In the genomic region with DNA sequence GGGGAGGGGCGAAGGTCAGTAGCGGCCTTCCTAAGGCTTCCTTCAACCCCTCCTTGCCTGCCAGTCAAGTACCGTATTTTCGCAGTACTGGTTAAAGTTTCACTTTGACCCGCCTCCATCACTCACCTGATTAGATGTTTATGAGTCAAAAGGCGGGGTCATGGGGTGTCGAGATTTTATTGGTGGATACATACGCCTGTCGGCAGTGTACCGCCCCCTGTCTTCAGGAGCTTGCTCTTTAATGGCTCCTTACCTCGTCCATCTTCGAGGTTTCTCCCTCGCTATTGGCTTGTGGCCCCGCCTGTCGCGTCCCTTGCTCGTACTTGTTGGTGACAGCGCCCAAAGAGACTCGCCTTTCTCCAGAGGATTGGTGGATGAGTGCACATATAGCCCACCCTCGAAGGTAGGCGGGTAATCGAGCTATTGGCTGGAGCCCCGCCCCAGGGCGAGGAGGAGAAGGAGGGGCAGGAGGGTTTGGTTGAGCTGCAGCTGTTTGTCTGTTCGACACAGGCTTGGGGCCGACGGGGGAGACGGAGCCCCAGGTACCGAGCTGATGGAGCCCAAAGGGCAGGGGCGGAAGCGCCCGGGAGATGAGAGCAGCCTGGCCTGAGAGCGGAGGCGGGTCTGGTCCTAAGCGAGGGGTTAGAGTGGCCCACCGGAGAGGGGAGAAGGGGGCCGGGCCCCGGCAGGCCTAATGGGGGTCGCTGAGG, we compare ENCODE assay signal across 1 cellular context.
TF ChIP-seq lines count a peak whose summit lies in the region.

A gene with protein sequence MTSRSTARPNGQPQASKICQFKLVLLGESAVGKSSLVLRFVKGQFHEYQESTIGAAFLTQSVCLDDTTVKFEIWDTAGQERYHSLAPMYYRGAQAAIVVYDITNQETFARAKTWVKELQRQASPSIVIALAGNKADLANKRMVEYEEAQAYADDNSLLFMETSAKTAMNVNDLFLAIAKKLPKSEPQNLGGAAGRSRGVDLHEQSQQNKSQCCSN (plus strand): TSS at position 481 of the 710 bp plus-strand sequence. CDS start 12,883 bp downstream, outside the sequence.

TF ChIP-seq in HEK293, 187 proteins besides CTCF, POLR2A, EP300 and RAD21 (continued from another document and continues in another):
- TF ChIP-seq ZNF571 (tag by site-specific recombination; IDR thresholded peaks at IDR 0.05) (no peak), ZSCAN30 (tag by site-specific recombination; IDR thresholded peaks at IDR 0.05) (no peak), ZNF623 (tag by site-specific recombination; IDR thresholded peaks at IDR 0.05) (no peak), ZNF433 (tag by site-specific recombination; IDR thresholded peaks at IDR 0.05; ENCODE audit: low read depth) (no peak), ZNF138 (tag by site-specific recombination; IDR thresholded peaks at IDR 0.05; ENCODE audit: borderline replicate concordance) (no peak), ZNF302 (tag by site-specific recombination; IDR thresholded peaks at IDR 0.05; ENCODE audit: low read depth) (no peak), PRDM1 (tag by site-specific recombination; IDR thresholded peaks at IDR 0.05) (no peak), ZNF521 (tag by site-specific recombination; IDR thresholded peaks at IDR 0.05) (no peak), ZNF785 (tag by site-specific recombination; IDR thresholded peaks at IDR 0.05) (no peak), ZNF202 (tag by site-specific recombination; IDR thresholded peaks at IDR 0.05; ENCODE audit: borderline replicate concordance) (no peak), GLI4 (tag by site-specific recombination; IDR thresholded peaks at IDR 0.05) (no peak; the same call in 1 of the 2 replicates), ZNF624 (tag by site-specific recombination; IDR thresholded peaks at IDR 0.05) (no peak), ZBTB20 (tag by site-specific recombination; IDR thresholded peaks at IDR 0.05) (no peak; the same call in 1 of the 2 replicates), MZF1 (tag by site-specific recombination; IDR thresholded peaks at IDR 0.05; ENCODE audit: borderline replicate concordance) (no peak), ZNF544 (tag by site-specific recombination; IDR thresholded peaks at IDR 0.05) (no peak), ZNF510 (tag by site-specific recombination; IDR thresholded peaks at IDR 0.05; ENCODE audit: insufficient replicate concordance) (no peak), ZNF311 (tag by site-specific recombination; IDR thresholded peaks at IDR 0.05; ENCODE audit: borderline replicate concordance) (no peak), TRIM28 (IDR thresholded peaks at IDR 0.05; ENCODE audit: borderline replicate concordance, low read length) (no peak), KLF8 (tag by site-specific recombination; IDR thresholded peaks at IDR 0.05) (peak; percentile 98), ZNF366 (tag by site-specific recombination; conservative IDR thresholded peaks at IDR 0.05) (no peak), ZNF133 (tag by site-specific recombination; IDR thresholded peaks at IDR 0.05) (no peak), ZNF48 (tag by site-specific recombination; IDR thresholded peaks at IDR 0.05) (no peak), ZNF248 (tag by site-specific recombination; IDR thresholded peaks at IDR 0.05) (no peak), ZNF777 (tag by site-specific recombination; IDR thresholded peaks at IDR 0.05; ENCODE audit: borderline replicate concordance) (no peak), ZNF626 (tag by site-specific recombination; IDR thresholded peaks at IDR 0.05) (no peak), ZSCAN23 (tag by site-specific recombination; IDR thresholded peaks at IDR 0.05) (no peak), ZNF394 (tag by site-specific recombination; IDR thresholded peaks at IDR 0.05; ENCODE audit: borderline replicate concordance) (no peak)
- TF ChIP-seq, protein P1, sequence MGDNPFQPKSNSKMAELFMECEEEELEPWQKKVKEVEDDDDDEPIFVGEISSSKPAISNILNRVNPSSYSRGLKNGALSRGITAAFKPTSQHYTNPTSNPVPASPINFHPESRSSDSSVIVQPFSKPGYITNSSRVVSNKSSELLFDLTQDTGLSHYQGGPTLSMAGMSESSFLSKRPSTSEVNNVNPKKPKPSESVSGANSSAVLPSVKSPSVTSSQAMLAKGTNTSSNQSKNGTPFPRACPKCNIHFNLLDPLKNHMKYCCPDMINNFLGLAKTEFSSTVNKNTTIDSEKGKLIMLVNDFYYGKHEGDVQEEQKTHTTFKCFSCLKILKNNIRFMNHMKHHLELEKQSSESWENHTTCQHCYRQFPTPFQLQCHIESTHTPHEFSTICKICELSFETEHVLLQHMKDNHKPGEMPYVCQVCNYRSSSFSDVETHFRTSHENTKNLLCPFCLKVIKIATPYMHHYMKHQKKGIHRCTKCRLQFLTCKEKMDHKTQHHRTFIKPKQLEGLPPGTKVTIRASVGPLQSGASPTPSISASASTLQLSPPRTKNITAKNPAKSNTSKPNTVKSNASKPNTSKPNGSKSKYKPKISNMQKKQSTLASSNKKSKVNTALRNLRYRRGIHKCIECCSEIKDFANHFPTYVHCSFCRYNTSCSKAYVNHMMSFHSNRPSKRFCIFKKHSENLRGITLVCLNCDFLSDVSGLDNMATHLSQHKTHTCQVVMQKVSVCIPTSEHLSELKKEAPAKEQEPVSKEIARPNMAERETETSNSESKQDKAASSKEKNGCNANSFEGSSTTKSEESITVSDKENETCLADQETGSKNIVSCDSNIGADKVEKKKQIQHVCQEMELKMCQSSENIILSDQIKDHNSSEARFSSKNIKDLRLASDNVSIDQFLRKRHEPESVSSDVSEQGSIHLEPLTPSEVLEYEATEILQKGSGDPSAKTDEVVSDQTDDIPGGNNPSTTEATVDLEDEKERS (tag by site-specific recombination; IDR thresholded peaks at IDR 0.05): no peak
- TF ChIP-seq, protein P2, sequence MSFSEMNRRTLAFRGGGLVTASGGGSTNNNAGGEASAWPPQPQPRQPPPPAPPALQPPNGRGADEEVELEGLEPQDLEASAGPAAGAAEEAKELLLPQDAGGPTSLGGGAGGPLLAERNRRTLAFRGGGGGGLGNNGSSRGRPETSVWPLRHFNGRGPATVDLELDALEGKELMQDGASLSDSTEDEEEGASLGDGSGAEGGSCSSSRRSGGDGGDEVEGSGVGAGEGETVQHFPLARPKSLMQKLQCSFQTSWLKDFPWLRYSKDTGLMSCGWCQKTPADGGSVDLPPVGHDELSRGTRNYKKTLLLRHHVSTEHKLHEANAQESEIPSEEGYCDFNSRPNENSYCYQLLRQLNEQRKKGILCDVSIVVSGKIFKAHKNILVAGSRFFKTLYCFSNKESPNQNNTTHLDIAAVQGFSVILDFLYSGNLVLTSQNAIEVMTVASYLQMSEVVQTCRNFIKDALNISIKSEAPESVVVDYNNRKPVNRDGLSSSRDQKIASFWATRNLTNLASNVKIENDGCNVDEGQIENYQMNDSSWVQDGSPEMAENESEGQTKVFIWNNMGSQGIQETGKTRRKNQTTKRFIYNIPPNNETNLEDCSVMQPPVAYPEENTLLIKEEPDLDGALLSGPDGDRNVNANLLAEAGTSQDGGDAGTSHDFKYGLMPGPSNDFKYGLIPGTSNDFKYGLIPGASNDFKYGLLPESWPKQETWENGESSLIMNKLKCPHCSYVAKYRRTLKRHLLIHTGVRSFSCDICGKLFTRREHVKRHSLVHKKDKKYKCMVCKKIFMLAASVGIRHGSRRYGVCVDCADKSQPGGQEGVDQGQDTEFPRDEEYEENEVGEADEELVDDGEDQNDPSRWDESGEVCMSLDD (tag by site-specific recombination; IDR thresholded peaks at IDR 0.05): peak; percentile 96
- TF ChIP-seq, protein P3, sequence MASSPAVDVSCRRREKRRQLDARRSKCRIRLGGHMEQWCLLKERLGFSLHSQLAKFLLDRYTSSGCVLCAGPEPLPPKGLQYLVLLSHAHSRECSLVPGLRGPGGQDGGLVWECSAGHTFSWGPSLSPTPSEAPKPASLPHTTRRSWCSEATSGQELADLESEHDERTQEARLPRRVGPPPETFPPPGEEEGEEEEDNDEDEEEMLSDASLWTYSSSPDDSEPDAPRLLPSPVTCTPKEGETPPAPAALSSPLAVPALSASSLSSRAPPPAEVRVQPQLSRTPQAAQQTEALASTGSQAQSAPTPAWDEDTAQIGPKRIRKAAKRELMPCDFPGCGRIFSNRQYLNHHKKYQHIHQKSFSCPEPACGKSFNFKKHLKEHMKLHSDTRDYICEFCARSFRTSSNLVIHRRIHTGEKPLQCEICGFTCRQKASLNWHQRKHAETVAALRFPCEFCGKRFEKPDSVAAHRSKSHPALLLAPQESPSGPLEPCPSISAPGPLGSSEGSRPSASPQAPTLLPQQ (tag by site-specific recombination; IDR thresholded peaks at IDR 0.05): peak; percentile 79
- TF ChIP-seq, protein P4, sequence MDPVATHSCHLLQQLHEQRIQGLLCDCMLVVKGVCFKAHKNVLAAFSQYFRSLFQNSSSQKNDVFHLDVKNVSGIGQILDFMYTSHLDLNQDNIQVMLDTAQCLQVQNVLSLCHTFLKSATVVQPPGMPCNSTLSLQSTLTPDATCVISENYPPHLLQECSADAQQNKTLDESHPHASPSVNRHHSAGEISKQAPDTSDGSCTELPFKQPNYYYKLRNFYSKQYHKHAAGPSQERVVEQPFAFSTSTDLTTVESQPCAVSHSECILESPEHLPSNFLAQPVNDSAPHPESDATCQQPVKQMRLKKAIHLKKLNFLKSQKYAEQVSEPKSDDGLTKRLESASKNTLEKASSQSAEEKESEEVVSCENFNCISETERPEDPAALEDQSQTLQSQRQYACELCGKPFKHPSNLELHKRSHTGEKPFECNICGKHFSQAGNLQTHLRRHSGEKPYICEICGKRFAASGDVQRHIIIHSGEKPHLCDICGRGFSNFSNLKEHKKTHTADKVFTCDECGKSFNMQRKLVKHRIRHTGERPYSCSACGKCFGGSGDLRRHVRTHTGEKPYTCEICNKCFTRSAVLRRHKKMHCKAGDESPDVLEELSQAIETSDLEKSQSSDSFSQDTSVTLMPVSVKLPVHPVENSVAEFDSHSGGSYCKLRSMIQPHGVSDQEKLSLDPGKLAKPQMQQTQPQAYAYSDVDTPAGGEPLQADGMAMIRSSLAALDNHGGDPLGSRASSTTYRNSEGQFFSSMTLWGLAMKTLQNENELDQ (tag by site-specific recombination; IDR thresholded peaks at IDR 0.05; ENCODE audit: low read depth): no peak
- TF ChIP-seq, protein P5, sequence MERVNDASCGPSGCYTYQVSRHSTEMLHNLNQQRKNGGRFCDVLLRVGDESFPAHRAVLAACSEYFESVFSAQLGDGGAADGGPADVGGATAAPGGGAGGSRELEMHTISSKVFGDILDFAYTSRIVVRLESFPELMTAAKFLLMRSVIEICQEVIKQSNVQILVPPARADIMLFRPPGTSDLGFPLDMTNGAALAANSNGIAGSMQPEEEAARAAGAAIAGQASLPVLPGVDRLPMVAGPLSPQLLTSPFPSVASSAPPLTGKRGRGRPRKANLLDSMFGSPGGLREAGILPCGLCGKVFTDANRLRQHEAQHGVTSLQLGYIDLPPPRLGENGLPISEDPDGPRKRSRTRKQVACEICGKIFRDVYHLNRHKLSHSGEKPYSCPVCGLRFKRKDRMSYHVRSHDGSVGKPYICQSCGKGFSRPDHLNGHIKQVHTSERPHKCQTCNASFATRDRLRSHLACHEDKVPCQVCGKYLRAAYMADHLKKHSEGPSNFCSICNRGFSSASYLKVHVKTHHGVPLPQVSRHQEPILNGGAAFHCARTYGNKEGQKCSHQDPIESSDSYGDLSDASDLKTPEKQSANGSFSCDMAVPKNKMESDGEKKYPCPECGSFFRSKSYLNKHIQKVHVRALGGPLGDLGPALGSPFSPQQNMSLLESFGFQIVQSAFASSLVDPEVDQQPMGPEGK (tag by site-specific recombination; IDR thresholded peaks at IDR 0.05): peak; percentile 91
- TF ChIP-seq, protein P6, sequence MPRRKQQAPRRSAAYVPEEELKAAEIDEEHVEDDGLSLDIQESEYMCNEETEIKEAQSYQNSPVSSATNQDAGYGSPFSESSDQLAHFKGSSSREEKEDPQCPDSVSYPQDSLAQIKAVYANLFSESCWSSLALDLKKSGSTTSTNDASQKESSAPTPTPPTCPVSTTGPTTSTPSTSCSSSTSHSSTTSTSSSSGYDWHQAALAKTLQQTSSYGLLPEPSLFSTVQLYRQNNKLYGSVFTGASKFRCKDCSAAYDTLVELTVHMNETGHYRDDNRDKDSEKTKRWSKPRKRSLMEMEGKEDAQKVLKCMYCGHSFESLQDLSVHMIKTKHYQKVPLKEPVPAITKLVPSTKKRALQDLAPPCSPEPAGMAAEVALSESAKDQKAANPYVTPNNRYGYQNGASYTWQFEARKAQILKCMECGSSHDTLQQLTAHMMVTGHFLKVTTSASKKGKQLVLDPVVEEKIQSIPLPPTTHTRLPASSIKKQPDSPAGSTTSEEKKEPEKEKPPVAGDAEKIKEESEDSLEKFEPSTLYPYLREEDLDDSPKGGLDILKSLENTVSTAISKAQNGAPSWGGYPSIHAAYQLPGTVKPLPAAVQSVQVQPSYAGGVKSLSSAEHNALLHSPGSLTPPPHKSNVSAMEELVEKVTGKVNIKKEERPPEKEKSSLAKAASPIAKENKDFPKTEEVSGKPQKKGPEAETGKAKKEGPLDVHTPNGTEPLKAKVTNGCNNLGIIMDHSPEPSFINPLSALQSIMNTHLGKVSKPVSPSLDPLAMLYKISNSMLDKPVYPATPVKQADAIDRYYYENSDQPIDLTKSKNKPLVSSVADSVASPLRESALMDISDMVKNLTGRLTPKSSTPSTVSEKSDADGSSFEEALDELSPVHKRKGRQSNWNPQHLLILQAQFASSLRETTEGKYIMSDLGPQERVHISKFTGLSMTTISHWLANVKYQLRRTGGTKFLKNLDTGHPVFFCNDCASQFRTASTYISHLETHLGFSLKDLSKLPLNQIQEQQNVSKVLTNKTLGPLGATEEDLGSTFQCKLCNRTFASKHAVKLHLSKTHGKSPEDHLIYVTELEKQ (tag by site-specific recombination; IDR thresholded peaks at IDR 0.05; ENCODE audit: borderline replicate concordance): no peak; the same call in 1 of the 2 replicates
- TF ChIP-seq, protein P7, sequence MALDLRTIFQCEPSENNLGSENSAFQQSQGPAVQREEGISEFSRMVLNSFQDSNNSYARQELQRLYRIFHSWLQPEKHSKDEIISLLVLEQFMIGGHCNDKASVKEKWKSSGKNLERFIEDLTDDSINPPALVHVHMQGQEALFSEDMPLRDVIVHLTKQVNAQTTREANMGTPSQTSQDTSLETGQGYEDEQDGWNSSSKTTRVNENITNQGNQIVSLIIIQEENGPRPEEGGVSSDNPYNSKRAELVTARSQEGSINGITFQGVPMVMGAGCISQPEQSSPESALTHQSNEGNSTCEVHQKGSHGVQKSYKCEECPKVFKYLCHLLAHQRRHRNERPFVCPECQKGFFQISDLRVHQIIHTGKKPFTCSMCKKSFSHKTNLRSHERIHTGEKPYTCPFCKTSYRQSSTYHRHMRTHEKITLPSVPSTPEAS (tag by site-specific recombination; IDR thresholded peaks at IDR 0.05): no peak
- TF ChIP-seq, protein P8, sequence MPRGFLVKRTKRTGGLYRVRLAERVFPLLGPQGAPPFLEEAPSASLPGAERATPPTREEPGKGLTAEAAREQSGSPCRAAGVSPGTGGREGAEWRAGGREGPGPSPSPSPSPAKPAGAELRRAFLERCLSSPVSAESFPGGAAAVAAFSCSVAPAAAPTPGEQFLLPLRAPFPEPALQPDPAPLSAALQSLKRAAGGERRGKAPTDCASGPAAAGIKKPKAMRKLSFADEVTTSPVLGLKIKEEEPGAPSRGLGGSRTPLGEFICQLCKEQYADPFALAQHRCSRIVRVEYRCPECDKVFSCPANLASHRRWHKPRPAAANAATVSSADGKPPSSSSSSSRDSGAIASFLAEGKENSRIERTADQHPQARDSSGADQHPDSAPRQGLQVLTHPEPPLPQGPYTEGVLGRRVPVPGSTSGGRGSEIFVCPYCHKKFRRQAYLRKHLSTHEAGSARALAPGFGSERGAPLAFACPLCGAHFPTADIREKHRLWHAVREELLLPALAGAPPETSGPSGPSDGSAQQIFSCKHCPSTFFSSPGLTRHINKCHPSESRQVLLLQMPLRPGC (tag by site-specific recombination; IDR thresholded peaks at IDR 0.05): no peak; the same call in 1 of the 2 replicates
